In the genomic region with DNA sequence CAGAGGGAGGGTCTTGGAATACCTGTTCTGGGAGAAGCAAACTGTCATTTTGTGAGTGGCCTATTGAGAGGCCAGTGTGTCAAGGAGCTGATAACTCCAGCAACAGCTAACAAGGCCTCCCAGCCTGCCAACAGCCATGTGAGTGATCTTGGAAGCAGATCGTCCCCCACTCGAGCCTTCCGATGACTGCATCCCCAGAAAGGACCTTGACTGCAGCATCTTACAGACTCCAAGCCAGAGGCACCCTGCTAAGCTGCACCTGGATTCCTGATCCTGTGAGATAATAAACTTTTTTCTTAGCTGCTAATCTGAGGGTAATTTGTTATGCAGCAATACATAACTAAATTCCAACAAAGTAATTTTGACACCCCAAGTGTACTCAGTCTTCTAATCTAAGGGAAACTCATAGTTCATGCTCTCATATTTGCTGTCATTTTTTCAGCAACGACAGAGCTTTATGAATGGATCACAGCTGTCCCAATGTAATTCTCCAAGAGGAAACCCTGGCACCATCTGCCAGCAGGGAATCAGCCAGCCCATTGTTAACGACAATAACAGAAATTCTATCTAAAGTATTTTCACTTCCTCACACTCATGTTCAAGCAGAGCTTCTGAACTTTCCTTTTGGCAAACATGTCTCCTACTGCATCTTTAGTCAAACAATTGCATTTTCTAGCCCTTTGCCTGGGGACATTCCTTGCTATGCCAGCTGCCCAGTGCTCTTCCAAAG, we compare ENCODE assay signal across 26 cellular contexts.
DNase-seq lines count a peak whose midpoint lies in the region; ATAC-seq, FAIRE-seq and TF ChIP-seq lines count a peak whose summit lies in the region.
"Had no signal": no experiment of that assay in that cellular context is flagged by ENCODE, and none has a peak within 500 bp of the region (broad histone marks: within the 10 kb centered on the region; RNA-seq: fewer than 3 reads in every experiment).

No MANE protein-coding gene starts in this region.

- H4K20me1 ChIP-seq in HepG2 (ENCODE audit: insufficient read depth, low read length), result no peaks in the 10 kb centered on the region

- TF ChIP-seq EP300 in Ishikawa (IDR thresholded peaks at IDR 0.05; ENCODE audit: borderline replicate concordance) (peak; percentile 80; the same call in 1 of the 2 replicates), HepG2 (IDR thresholded peaks at IDR 0.05; ENCODE audit: low read depth in 2 of 2, low read length in 2 of 2) (no peak), HepG2 (CRISPR knock-in tag; IDR thresholded peaks at IDR 0.05; ENCODE audit: borderline replicate concordance) (no peak)

- H3K27ac Mint-ChIP-seq in WTC11 (peak overlapping the region; percentile 92), nephron (peak overlapping the region in 2 of 3 experiments; percentile 38 to 62), MCF 10A (ENCODE audit: low read depth, unreplicated experiment) (no peak overlapping the region)
- H3K27ac Mint-ChIP-seq: activated naive CD8-positive, alpha-beta T cell treated with anti-CD3 and anti-CD28 coated beads for 36 hours; activated T-helper 2 cell treated with anti-CD3 and anti-CD28 coated beads, Interferon-gamma antibody, Interleukin-2, Interleukin-4, amounts not matched to agents 10 μg/mL and 5 μg/mL and 100 μg/mL, durations not matched to agents 14 hours and 24 hours and 36 hours; B cell; effector memory CD8-positive, alpha-beta T cell; T-helper 17 cell had no signal

- H3K27me3 Mint-ChIP-seq in WTC11 (ENCODE audit: low read depth) (no peaks in the 10 kb centered on the region), nephron (ENCODE audit: low read depth) (peaks cover 4% of the 10 kb centered on the region), MCF 10A (ENCODE audit: insufficient read depth, unreplicated experiment) (no peaks in the 10 kb centered on the region)
- H3K27me3 Mint-ChIP-seq: activated naive CD8-positive, alpha-beta T cell treated with anti-CD3 and anti-CD28 coated beads for 36 hours; B cell; effector memory CD8-positive, alpha-beta T cell; T-helper 17 cell had no signal

- no peak overlapping the region for H3K9ac ChIP-seq in HepG2 (ENCODE audit: insufficient read depth, low read depth, low read length)

- H3K9me3 Mint-ChIP-seq in WTC11 (peaks cover 5% of the 10 kb centered on the region), nephron (no peaks in the 10 kb centered on the region), MCF 10A (ENCODE audit: unreplicated experiment) (no peaks in the 10 kb centered on the region)
- H3K9me3 Mint-ChIP-seq: activated naive CD8-positive, alpha-beta T cell treated with anti-CD3 and anti-CD28 coated beads for 36 hours had no signal

- H3K27me3 ChIP-seq in foreskin keratinocyte (no peaks in the 10 kb centered on the region), HepG2 (ENCODE audit: control insufficient read depth in 1 of 2, insufficient read depth in 2 of 2, low read length in 2 of 2) (no peaks in the 10 kb centered on the region)
- H3K27me3 ChIP-seq: ovary had no signal

- H3K4me2 ChIP-seq in HepG2 (ENCODE audit: low read depth, low read length), result no peak overlapping the region

- no peak for FAIRE-seq in HepG2 (lab: Jason Lieb, UNC)
- FAIRE-seq: astrocyte, HTR-8/SVneo had no signal

- peaks cover 13% of the 10 kb centered on the region for H3K4me1 ChIP-seq in foreskin keratinocyte
- H3K4me1 ChIP-seq in HepG2 (ENCODE audit: insufficient read depth, low read length), result no peaks in the 10 kb centered on the region
- H3K4me1 ChIP-seq: lower lobe of right lung had no signal

- H3K36me3 ChIP-seq in HepG2 (replicated peaks in 1 of 2; ENCODE audit: control insufficient read depth in 1 of 2, insufficient read depth in 2 of 2, low read length in 2 of 2), result no peaks in the 10 kb centered on the region
- H3K36me3 ChIP-seq: lower lobe of right lung, ovary had no signal

- no peak overlapping the region for H3K4me3 ChIP-seq in HepG2 (replicated peaks in 1 of 3; ENCODE audit: insufficient read depth in 1 of 3, low read depth in 2 of 3, low read length in 3 of 3)
- H3K4me3 ChIP-seq: lower lobe of right lung, ovary, SK-N-MC had no signal

- intact Hi-C loops in HepG2 (cut with micrococcal nuclease; ENCODE audit: unreplicated experiment) (no loop called here), MCF 10A (cut with micrococcal nuclease) (no loop called here)

- 0% methylated on average over 5 of the region's 5 CpGs for WGBS in HepG2 (ENCODE audit: low lambda C conversion rate)

- ATAC-seq in WTC11 (peak; percentile 68), foreskin keratinocyte (no peak), HepG2 (no peak)
- ATAC-seq: effector memory CD8-positive, alpha-beta T cell; lower lobe of right lung; right cardiac atrium; T-helper 17 cell had no signal

- CTCF ChIA-PET in WTC11 (lab: Charles Lee), result no interaction called here
- CTCF ChIA-PET in HepG2 (lab: Yijun Ruan, JAX; ENCODE audit: low intra/inter-chr PET ratio, low total read pairs), result no interaction called here
- CTCF ChIA-PET in MCF 10A (lab: Yijun Ruan, JAX), result interaction anchor here (0.6 to 1.2 kb wide), 2 partner anchors 24 to 60 kb away, joined by 3 to 4 read pairs; no protein-coding TSS in a partner anchor

- H3K4me3 Mint-ChIP-seq in WTC11, result no peak overlapping the region
- H3K4me3 Mint-ChIP-seq in nephron, result no peak overlapping the region
- no peak overlapping the region for H3K4me3 Mint-ChIP-seq in MCF 10A (ENCODE audit: unreplicated experiment)
- H3K4me3 Mint-ChIP-seq: activated naive CD8-positive, alpha-beta T cell treated with anti-CD3 and anti-CD28 coated beads for 36 hours; B cell; effector memory CD8-positive, alpha-beta T cell; T-helper 17 cell had no signal

- H3K36me3 Mint-ChIP-seq in WTC11, result no peaks in the 10 kb centered on the region
- no peaks in the 10 kb centered on the region for H3K36me3 Mint-ChIP-seq in nephron (ENCODE audit: low read depth)
- no peaks in the 10 kb centered on the region for H3K36me3 Mint-ChIP-seq in MCF 10A (ENCODE audit: insufficient read depth, unreplicated experiment)
- H3K36me3 Mint-ChIP-seq: activated naive CD8-positive, alpha-beta T cell treated with anti-CD3 and anti-CD28 coated beads for 36 hours had no signal

- no peaks in the 10 kb centered on the region for H3K9me3 ChIP-seq in HepG2 (ENCODE audit: low read length)
- H3K9me3 ChIP-seq: lower lobe of right lung, ovary had no signal

- TF ChIP-seq CTCF in WTC11 (IDR thresholded peaks at IDR 0.05) (no peak), nephron (IDR thresholded peaks at IDR 0.05; ENCODE audit: unreplicated experiment in 3 of 3) (no peak), foreskin keratinocyte (conservative IDR thresholded peaks at IDR 0.05) (no peak), HepG2 (CRISPR knock-in tag; IDR thresholded peaks at IDR 0.05) (no peak), MCF 10A (IDR thresholded peaks at IDR 0.05; ENCODE audit: unreplicated experiment) (no peak)

- H3K27ac ChIP-seq in foreskin keratinocyte (no peak overlapping the region), HepG2 (ENCODE audit: extremely low read length, insufficient read depth, low read length) (no peak overlapping the region)
- H3K27ac ChIP-seq: lower lobe of right lung, ovary, RWPE1, SK-N-MC had no signal

- H3K4me1 Mint-ChIP-seq in WTC11 (peaks cover 44% of the 10 kb centered on the region), nephron (peaks cover 66% of the 10 kb centered on the region), MCF 10A (ENCODE audit: insufficient read depth, unreplicated experiment) (peaks cover 7% of the 10 kb centered on the region)
- H3K4me1 Mint-ChIP-seq: activated naive CD8-positive, alpha-beta T cell treated with anti-CD3 and anti-CD28 coated beads for 36 hours; B cell; T-helper 17 cell had no signal

- no peaks in the 10 kb centered on the region for H3K79me2 ChIP-seq in HepG2 (ENCODE audit: insufficient read depth, low read length)

- no peak for TF ChIP-seq POLR2A in HepG2 (IDR thresholded peaks at IDR 0.05; ENCODE audit: insufficient read depth in 1 of 2, low read depth in 2 of 2, low read length in 2 of 2)

- BruUV-seq in HepG2 (replicated peaks; lab: Mats Ljungman, UMichigan) (no TSS peak), MCF 10A (replicated peaks; lab: Mats Ljungman, UMichigan) (no TSS peak)

- in situ Hi-C loops in HepG2 (cut with HindIII; ENCODE audit: extremely low pct_ligation_motif_present, low pct_unique_long_range_greater_than_20kb), result no loop called here

- TF ChIP-seq RAD21 in Ishikawa (IDR thresholded peaks at IDR 0.05; ENCODE audit: low read depth) (no peak), HepG2 (CRISPR knock-in tag; IDR thresholded peaks at IDR 0.05) (no peak)

- POLR2A ChIA-PET in WTC11 (lab: Charles Lee), result no interaction called here
- POLR2A ChIA-PET in HepG2 (lab: Yijun Ruan, JAX), result no interaction called here
- POLR2A ChIA-PET in MCF 10A (lab: Yijun Ruan, JAX), result no interaction called here

- no peak overlapping the region for H2AFZ ChIP-seq in HepG2 (ENCODE audit: low read length)

- DNase-seq in NCI-H1694 treated with DMSO at 0.1 percent for 48 hours (lab: John Stamatoyannopoulos, UW) (peak; percentile 39), WTC11 (ENCODE audit: low spot score) (no peak), foreskin keratinocyte (no peak), HepG2 (ENCODE audit: low spot score) (no peak), MCF 10A (ENCODE audit: unreplicated experiment) (no peak)
- DNase-seq in NK-92 treated with Interleukin-12 subunit alpha and Interleukin-12 subunit beta, amount 100 ng/mL, for 24 hours (lab: John Stamatoyannopoulos, UW), result no peak
- DNase-seq: activated CD4-positive, alpha-beta T cell treated with anti-CD3 and anti-CD28 coated beads, Interleukin-2, amount 50 U/mL, for 4 hours; activated CD8-positive, alpha-beta memory T cell treated with anti-CD3 and anti-CD28 coated beads, Interleukin-2, amount 50 U/mL, for 4 hours; activated naive CD8-positive, alpha-beta T cell treated with anti-CD3 and anti-CD28 coated beads for 36 hours; effector memory CD8-positive, alpha-beta T cell; Kasumi-1; lower lobe of right lung; NCI-H1105 treated with DMSO at 0.1 percent for 48 hours; NCI-H2227 treated with DMSO at 0.1 percent for 48 hours; ovary; right cardiac atrium; T-helper 17 cell; trophoblast cell had no signal

TF ChIP-seq in Ishikawa, 13 proteins besides CTCF, POLR2A, EP300 and RAD21 (continues in another document):
- TF ChIP-seq, protein P1, sequence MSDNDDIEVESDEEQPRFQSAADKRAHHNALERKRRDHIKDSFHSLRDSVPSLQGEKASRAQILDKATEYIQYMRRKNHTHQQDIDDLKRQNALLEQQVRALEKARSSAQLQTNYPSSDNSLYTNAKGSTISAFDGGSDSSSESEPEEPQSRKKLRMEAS (IDR thresholded peaks at IDR 0.05), result no peak; the same call in 1 of the 2 replicates
- no peak for TF ChIP-seq EGR1 (IDR thresholded peaks at IDR 0.05)

TF ChIP-seq in WTC11, 78 proteins besides CTCF, POLR2A, EP300 and RAD21 (continues in another document):
- TF ChIP-seq, protein P1 (CRISPR knock-in tag; IDR thresholded peaks at IDR 0.05), result no peak
- no peak for TF ChIP-seq ATF1 (CRISPR knock-in tag; IDR thresholded peaks at IDR 0.05)

TF ChIP-seq in HepG2, 621 proteins besides CTCF, POLR2A, EP300 and RAD21 (continues in another document):
- no peak for TF ChIP-seq ZNF451 (CRISPR knock-in tag; IDR thresholded peaks at IDR 0.05)
- TF ChIP-seq ZNF17 (CRISPR knock-in tag; IDR thresholded peaks at IDR 0.05), result no peak
